ENCODE assay signal across 1 cellular context in the genomic region with DNA sequence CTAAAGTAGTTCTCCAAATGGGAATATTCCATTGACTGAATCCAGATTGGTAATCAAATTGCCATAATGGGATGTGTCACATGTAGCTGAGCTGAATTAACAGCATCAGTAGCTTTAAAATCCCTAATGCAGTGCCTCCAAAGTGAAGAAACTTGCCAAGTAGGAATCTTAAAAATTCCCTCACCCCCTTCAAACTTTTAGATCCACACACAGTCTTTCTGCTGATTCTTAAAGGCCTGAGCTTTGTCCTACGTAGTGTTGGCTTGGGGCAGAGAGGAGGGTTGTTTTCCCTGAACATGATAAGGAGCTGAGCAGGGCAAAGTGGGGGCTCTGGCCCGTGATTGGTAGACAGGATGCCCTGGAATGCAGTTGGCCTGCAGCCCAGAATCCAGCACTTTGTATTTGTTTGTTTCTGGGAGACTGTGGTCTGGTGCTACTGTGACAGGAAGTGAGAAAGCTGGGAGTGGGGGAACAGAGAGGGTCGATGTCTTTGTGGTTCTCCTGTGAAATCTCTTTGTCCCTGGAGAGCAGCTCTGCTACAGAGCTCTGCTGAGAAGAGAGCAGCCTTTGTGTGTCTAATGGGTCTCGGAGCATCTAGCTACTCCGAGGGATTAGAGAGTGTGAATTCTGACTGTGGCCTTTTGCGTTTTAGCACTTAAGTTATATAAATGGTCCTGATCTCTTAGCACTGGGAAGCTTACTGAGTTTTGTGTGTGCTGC.
TF ChIP-seq lines count a peak whose summit lies in the region.

No MANE protein-coding gene starts in this region.

TF ChIP-seq in GM12878, 131 proteins besides CTCF, POLR2A, EP300 and RAD21:
- TF ChIP-seq MYB (IDR thresholded peaks at IDR 0.05; ENCODE audit: borderline replicate concordance, low read depth, low read length) (no peak), CHD2 (IDR thresholded peaks at IDR 0.05; ENCODE audit: borderline replicate concordance, low read depth, low read length) (no peak), SPI1 (IDR thresholded peaks at IDR 0.05; ENCODE audit: borderline replicate concordance, insufficient read depth, low read depth, low read length) (peak; percentile 67; the same call in 1 of the 2 replicates), BMI1 (IDR thresholded peaks at IDR 0.05; ENCODE audit: borderline replicate concordance) (no peak), NBN (IDR thresholded peaks at IDR 0.05) (no peak), ZNF384 (IDR thresholded peaks at IDR 0.05; ENCODE audit: borderline replicate concordance, low read depth, low read length) (no peak), MXI1 (IDR thresholded peaks at IDR 0.05; ENCODE audit: low read depth, low read length) (no peak), RUNX3 (IDR thresholded peaks at IDR 0.05; ENCODE audit: low read length) (0 out of 2 replicates have a peak, but pooled peaks have one; percentile 11), NFXL1 (IDR thresholded peaks at IDR 0.05; ENCODE audit: borderline replicate concordance) (no peak), FOXK2 (IDR thresholded peaks at IDR 0.05) (no peak), KLF5 (IDR thresholded peaks at IDR 0.05; ENCODE audit: partially characterized antibody) (no peak), MEF2B (IDR thresholded peaks at IDR 0.05; ENCODE audit: partially characterized antibody, poor library complexity, severe bottlenecking) (peak; percentile 70), EED (IDR thresholded peaks at IDR 0.05; ENCODE audit: low read depth) (peak; percentile 28; the same call in 1 of the 2 replicates), IKZF2 (IDR thresholded peaks at IDR 0.05) (peak; percentile 58 to 65; a peak in 2 of 4 replicates), IKZF1 (conservative IDR thresholded peaks at IDR 0.05) (peak; percentile 63), CHD4 (IDR thresholded peaks at IDR 0.05) (no peak), CBFB (IDR thresholded peaks at IDR 0.05; ENCODE audit: low read depth) (no peak)
- TF ChIP-seq, protein P1, sequence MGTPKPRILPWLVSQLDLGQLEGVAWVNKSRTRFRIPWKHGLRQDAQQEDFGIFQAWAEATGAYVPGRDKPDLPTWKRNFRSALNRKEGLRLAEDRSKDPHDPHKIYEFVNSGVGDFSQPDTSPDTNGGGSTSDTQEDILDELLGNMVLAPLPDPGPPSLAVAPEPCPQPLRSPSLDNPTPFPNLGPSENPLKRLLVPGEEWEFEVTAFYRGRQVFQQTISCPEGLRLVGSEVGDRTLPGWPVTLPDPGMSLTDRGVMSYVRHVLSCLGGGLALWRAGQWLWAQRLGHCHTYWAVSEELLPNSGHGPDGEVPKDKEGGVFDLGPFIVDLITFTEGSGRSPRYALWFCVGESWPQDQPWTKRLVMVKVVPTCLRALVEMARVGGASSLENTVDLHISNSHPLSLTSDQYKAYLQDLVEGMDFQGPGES (IDR thresholded peaks at IDR 0.05), result no peak
- TF ChIP-seq, protein P2, sequence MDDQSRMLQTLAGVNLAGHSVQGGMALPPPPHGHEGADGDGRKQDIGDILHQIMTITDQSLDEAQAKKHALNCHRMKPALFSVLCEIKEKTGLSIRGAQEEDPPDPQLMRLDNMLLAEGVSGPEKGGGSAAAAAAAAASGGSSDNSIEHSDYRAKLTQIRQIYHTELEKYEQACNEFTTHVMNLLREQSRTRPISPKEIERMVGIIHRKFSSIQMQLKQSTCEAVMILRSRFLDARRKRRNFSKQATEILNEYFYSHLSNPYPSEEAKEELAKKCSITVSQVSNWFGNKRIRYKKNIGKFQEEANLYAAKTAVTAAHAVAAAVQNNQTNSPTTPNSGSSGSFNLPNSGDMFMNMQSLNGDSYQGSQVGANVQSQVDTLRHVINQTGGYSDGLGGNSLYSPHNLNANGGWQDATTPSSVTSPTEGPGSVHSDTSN (IDR thresholded peaks at IDR 0.05; ENCODE audit: insufficient replicate concordance, low read depth, low read length), result no peak
